In genomic region chr10:113450046-113450445, GRCh38 we compare ENCODE assay signal across 17 cellular contexts.
A peak's percentile ranks its signal among the peaks of the same experiment; 100 is the strongest.
DNase-seq lines count a peak whose midpoint lies in the region; ATAC-seq and TF ChIP-seq lines count a peak whose summit lies in the region.
"Had no signal": no experiment of that assay in that cellular context is flagged by ENCODE, and none has a peak within 500 bp of the region (broad histone marks: within the 10 kb centered on the region; RNA-seq: fewer than 3 reads in every experiment).

No MANE protein-coding gene starts in this region.

- H3K14ac ChIP-seq in trophoblast cell (ENCODE audit: low read length): no peak overlapping the region

- no peak overlapping the region for H4K12ac ChIP-seq in trophoblast cell (ENCODE audit: low read depth, low read length)

- H3K4ac ChIP-seq in trophoblast cell (ENCODE audit: low read depth, low read length): no peak overlapping the region

- H3K9ac ChIP-seq in colonic mucosa (ENCODE audit: low read depth in 2 of 2, low read length in 2 of 2) (no peak overlapping the region), trophoblast cell (ENCODE audit: low read length) (no peak overlapping the region)
- H3K9ac ChIP-seq: KMS-11 had no signal

- H3K18ac ChIP-seq in trophoblast cell (ENCODE audit: low read length): no peak overlapping the region

- H3K9me2 ChIP-seq in hepatocyte (replicated peaks; ENCODE audit: insufficient read depth): no peaks in the 10 kb centered on the region

- no peak overlapping the region for H4K91ac ChIP-seq in trophoblast cell (ENCODE audit: low read depth, low read length)

- in situ Hi-C loops in brain microvascular endothelial cell (cut with HindIII; ENCODE audit: low pct_ligation_motif_present, low sequenced_read_pairs): no loop called here

- DNase-seq in colonic mucosa (peak; percentile 26), hepatocyte (ENCODE audit: low spot score) (peak; percentile 18), trophoblast cell (peak; percentile 76 to 89), brain microvascular endothelial cell (no peak)
- DNase-seq: ACHN; BE2C; C1 segment of cervical spinal cord; Caco-2; CD4-positive, CD25-positive, alpha-beta regulatory T cell; GOT3; H7 had no signal

- H3K4me2 ChIP-seq in hepatocyte (peak overlapping the region; percentile 44), trophoblast cell (ENCODE audit: low read length) (no peak overlapping the region)
- H3K4me2 ChIP-seq: KMS-11 had no signal

- ATAC-seq in GM21390 (IDR thresholded peaks at IDR 0.05; ENCODE audit: unreplicated experiment) (no peak), GM19395 (IDR thresholded peaks at IDR 0.05; ENCODE audit: unreplicated experiment) (no peak), GM19463 (IDR thresholded peaks at IDR 0.05; ENCODE audit: unreplicated experiment) (no peak)
- ATAC-seq: HCT116 had no signal

- intact Hi-C loops in colonic mucosa (cut with DNase I): no loop called here

- 62% methylated on average over 6 of the region's 6 CpGs for WGBS in hepatocyte (ENCODE audit: low lambda C conversion rate, missing lambda C conversion rate)
- WGBS in trophoblast cell (ENCODE audit: extremely low coverage, insufficient coverage, insufficient read length): no CpG with 5 or more reads among the region's 6 CpGs

- no peak overlapping the region for H2BK120ac ChIP-seq in trophoblast cell (ENCODE audit: insufficient read depth, low read length, poor library complexity)

- H2AFZ ChIP-seq in hepatocyte (no peak overlapping the region), trophoblast cell (ENCODE audit: insufficient read depth, low read length, poor library complexity) (no peak overlapping the region)

- H2AK5ac ChIP-seq in trophoblast cell (ENCODE audit: low read length): no peak overlapping the region

- H3K9me3 ChIP-seq in colonic mucosa (no peaks in the 10 kb centered on the region), hepatocyte (ENCODE audit: low read depth) (no peaks in the 10 kb centered on the region), trophoblast cell (ENCODE audit: insufficient read depth, low read depth, low read length) (no peaks in the 10 kb centered on the region)
- H3K9me3 ChIP-seq: BE2C, Caco-2 had no signal

- H4K8ac ChIP-seq in trophoblast cell (ENCODE audit: low read depth, low read length): no peak overlapping the region

- no peak overlapping the region for H3K4me3 ChIP-seq in colonic mucosa
- H3K4me3 ChIP-seq in hepatocyte: no peak overlapping the region
- no peak overlapping the region for H3K4me3 ChIP-seq in trophoblast cell (ENCODE audit: low read depth, low read length)
- H3K4me3 ChIP-seq in brain microvascular endothelial cell (ENCODE audit: low read depth, low read length): no peak overlapping the region

- H3K79me1 ChIP-seq in trophoblast cell (ENCODE audit: low read length): no peaks in the 10 kb centered on the region

- no peak for TF ChIP-seq CTCF in colonic mucosa (IDR thresholded peaks at IDR 0.05)
- no peak for TF ChIP-seq CTCF in hepatocyte (IDR thresholded peaks at IDR 0.05; ENCODE audit: poor library complexity)
- TF ChIP-seq CTCF in brain microvascular endothelial cell (IDR thresholded peaks at IDR 0.05; ENCODE audit: low read depth, low read length, missing control alignments): no peak

- H3K36me3 ChIP-seq in colonic mucosa (no peaks in the 10 kb centered on the region), hepatocyte (replicated peaks; ENCODE audit: insufficient read depth, low read depth) (no peaks in the 10 kb centered on the region), trophoblast cell (ENCODE audit: control insufficient read depth in 1 of 2, insufficient read depth in 2 of 2, low read length in 2 of 2) (no peaks in the 10 kb centered on the region), brain microvascular endothelial cell (replicated peaks) (no peaks in the 10 kb centered on the region)
- H3K36me3 ChIP-seq: BE2C had no signal

- H3K27me3 ChIP-seq in colonic mucosa (no peaks in the 10 kb centered on the region), hepatocyte (no peaks in the 10 kb centered on the region), trophoblast cell (ENCODE audit: insufficient read depth, low read length) (no peaks in the 10 kb centered on the region), brain microvascular endothelial cell (replicated peaks) (peaks cover 2% of the 10 kb centered on the region)
- H3K27me3 ChIP-seq: BE2C had no signal

- H3K27ac ChIP-seq in colonic mucosa: no peak overlapping the region
- H3K27ac ChIP-seq in hepatocyte: peak overlapping the region; percentile 57
- no peak overlapping the region for H3K27ac ChIP-seq in trophoblast cell (ENCODE audit: low read depth, low read length)
- no peak overlapping the region for H3K27ac ChIP-seq in brain microvascular endothelial cell
- H3K27ac ChIP-seq: HL-60, KMS-11 had no signal

- no peaks in the 10 kb centered on the region for H3K4me1 ChIP-seq in colonic mucosa
- H3K4me1 ChIP-seq in hepatocyte (ENCODE audit: insufficient read depth): peaks cover 26% of the 10 kb centered on the region
- peaks cover 2 to 7% of the 10 kb centered on the region in 2 experiments for H3K4me1 ChIP-seq in trophoblast cell (ENCODE audit: control insufficient read depth in 1 of 2, insufficient read depth in 2 of 2, low read length in 2 of 2)
- H3K4me1 ChIP-seq: BE2C had no signal

- no peaks in the 10 kb centered on the region for H3K79me2 ChIP-seq in hepatocyte
- H3K79me2 ChIP-seq in trophoblast cell (ENCODE audit: control insufficient read depth, insufficient read depth, low read length, poor library complexity): no peaks in the 10 kb centered on the region

- no peak overlapping the region for H3K23ac ChIP-seq in trophoblast cell (ENCODE audit: low read length)

- no peak overlapping the region for H2BK12ac ChIP-seq in trophoblast cell (ENCODE audit: low read length)

- no peaks in the 10 kb centered on the region for H4K20me1 ChIP-seq in hepatocyte (ENCODE audit: insufficient read depth, poor library complexity, severe bottlenecking)

- H2BK5ac ChIP-seq in trophoblast cell (ENCODE audit: low read depth, low read length, poor library complexity): no peak overlapping the region
